ENCODE assay signal across 8 cellular contexts in the genomic region with DNA sequence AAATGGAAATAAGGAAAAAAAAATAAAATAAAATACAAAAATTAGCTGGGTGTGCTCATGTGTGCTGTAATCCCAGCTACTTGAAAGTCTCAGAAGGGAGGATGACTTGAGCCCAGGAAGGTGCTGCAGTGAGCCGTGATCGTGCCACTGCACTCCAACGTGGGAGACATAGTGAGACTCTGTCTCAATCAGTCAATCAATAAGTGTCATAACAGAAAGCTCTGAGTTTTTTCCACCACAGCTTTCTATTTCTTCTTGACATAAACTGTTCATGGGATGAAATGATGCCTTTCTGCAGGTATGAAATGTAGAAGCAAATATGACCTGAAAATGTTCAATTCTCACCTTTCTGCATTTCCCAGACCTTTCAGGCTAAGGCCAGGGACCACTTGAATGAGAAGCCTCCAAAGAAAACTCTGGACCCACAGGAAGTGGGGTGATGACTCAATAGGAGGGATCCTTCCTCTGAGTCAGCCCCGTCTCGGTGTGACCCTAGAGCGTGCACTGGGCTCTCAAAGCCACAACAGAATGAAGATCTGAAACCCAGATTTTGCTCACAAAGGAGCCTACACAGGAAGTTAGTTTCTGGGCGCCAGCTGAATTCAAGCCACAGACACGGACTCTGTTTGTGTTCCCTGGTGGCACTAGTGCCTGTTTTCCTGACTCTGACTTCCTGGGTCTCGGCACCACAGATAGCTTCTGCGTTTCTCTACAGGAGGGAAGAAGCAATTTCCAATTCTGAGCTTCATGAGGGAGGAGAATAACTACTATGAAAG.
DNase-seq lines count a peak whose midpoint lies in the region; ATAC-seq, FAIRE-seq and TF ChIP-seq lines count a peak whose summit lies in the region.

No MANE protein-coding gene starts in this region.

- ATAC-seq in GM18511 (IDR thresholded peaks at IDR 0.05; ENCODE audit: unreplicated experiment) (peak; percentile 98), HG03039 (IDR thresholded peaks at IDR 0.05; ENCODE audit: unreplicated experiment) (peak; percentile 99), heart left ventricle (peak; percentile 25 to 80 (median 74))

- TF ChIP-seq POLR2A in heart left ventricle (IDR thresholded peaks at IDR 0.05) = no peak

- CTCF ChIA-PET in RWPE1 (lab: Yijun Ruan, JAX) = interaction anchor here (0.6 kb wide), 1 partner anchor 213 kb away, joined by 8 read pairs; no protein-coding TSS in a partner anchor

- H3K27me3 ChIP-seq in heart left ventricle (no peaks in the 10 kb centered on the region), small intestine (ENCODE audit: control insufficient read depth in 2 of 2, insufficient read depth in 2 of 2, low read length in 2 of 2) (no peaks in the 10 kb centered on the region)

- TF ChIP-seq CTCF in RWPE1 (conservative IDR thresholded peaks at IDR 0.05; ENCODE audit: low read depth) = no peak
- TF ChIP-seq CTCF in heart left ventricle (IDR thresholded peaks at IDR 0.05) = no peak

- FAIRE-seq in small intestine (lab: Jason Lieb, UNC) = no peak

- H3K9me3 ChIP-seq in heart left ventricle (peaks cover 0 to 5% (median 0%) of the 10 kb centered on the region in 12 donors), small intestine (ENCODE audit: control insufficient read depth, low read depth) (no peaks in the 10 kb centered on the region)

- H3K27ac ChIP-seq in RWPE1 = peak overlapping the region; percentile 86
- peak overlapping the region in 11 of 12 donors; percentile 31 to 85 (median 60) for H3K27ac ChIP-seq in heart left ventricle
- peak overlapping the region in 1 of 2 donors; percentile 81 for H3K27ac ChIP-seq in small intestine (ENCODE audit: low read depth in 1 of 2, low read length in 1 of 2)

- DNase-seq in RWPE1 (ENCODE audit: low spot score) = peak; percentile 87
- DNase-seq in activated effector memory CD4-positive, alpha-beta T cell treated with Interleukin-2 at 50 U/mL for 16 hours = peak; percentile 67
- DNase-seq in heart left ventricle = peak in 4 of 5 donors; percentile 57 to 78 (median 68)
- DNase-seq in small intestine = peak; percentile 37
- DNase-seq in NCI-H345 treated with DMSO at 0.1 percent for 48 hours (lab: John Stamatoyannopoulos, UW; ENCODE audit: unreplicated experiment) = no peak
- DNase-seq in NCI-H2107 (lab: John Stamatoyannopoulos, UW) = no peak

- POLR2A ChIA-PET in RWPE1 (lab: Yijun Ruan, JAX; ENCODE audit: low non-redundant PET) = interaction anchor here (0.6 kb wide), 1 partner anchor 27 kb away, joined by 4 read pairs; no protein-coding TSS in a partner anchor

- WGBS in heart left ventricle, 4 donors = 33 to 53% (median 43%) methylated on average over 10 of the region's 10 CpGs
- WGBS in small intestine, 3 donors = 57 to 69% (median 62%) methylated on average over 10 of the region's 10 CpGs

- peaks cover 0 to 5% (median 3%) of the 10 kb centered on the region in 9 donors for H3K36me3 ChIP-seq in heart left ventricle
- H3K36me3 ChIP-seq in small intestine (ENCODE audit: control insufficient read depth in 2 of 2, insufficient read depth in 2 of 2, low read length in 2 of 2) = no peaks in the 10 kb centered on the region

- intact Hi-C loops in heart left ventricle (cut with DNase I) = loop anchor here in 5 of 10 donors (5.0 kb wide), 3 partner anchors 48 to 77 kb away; a partner anchor contains a TSS

- H3K4me3 ChIP-seq in heart left ventricle = peak overlapping the region in 3 of 12 donors; percentile 6 to 27 (median 12)
- no peak overlapping the region for H3K4me3 ChIP-seq in small intestine (ENCODE audit: low read depth in 1 of 2, low read length in 2 of 2)

- H3K4me1 ChIP-seq in heart left ventricle (peaks cover 15 to 63% (median 42%) of the 10 kb centered on the region in 12 donors), small intestine (ENCODE audit: control insufficient read depth in 2 of 2, insufficient read depth in 1 of 2, low read depth in 1 of 2, low read length in 1 of 2) (peaks cover 0 to 4% of the 10 kb centered on the region in 2 donors)

Comparison
In these comparisons a context has a peak if more than half of its experiments do, and no peak if none do; other contexts are left out.
1. DNase-seq: peak in RWPE1 (single experiment), activated effector memory CD4-positive, alpha-beta T cell treated with Interleukin-2 at 50 U/mL for 16 hours (single experiment), heart left ventricle (4 of 5) and small intestine (single experiment); none in NCI-H345 treated with DMSO at 0.1 percent for 48 hours (single experiment) and NCI-H2107 (single experiment).
2. Peak in every context shown above with its lines, with median percentiles within 50 percentile points of each other: ATAC-seq.